ENCODE assay signal across 8 cellular contexts in the genomic region with DNA sequence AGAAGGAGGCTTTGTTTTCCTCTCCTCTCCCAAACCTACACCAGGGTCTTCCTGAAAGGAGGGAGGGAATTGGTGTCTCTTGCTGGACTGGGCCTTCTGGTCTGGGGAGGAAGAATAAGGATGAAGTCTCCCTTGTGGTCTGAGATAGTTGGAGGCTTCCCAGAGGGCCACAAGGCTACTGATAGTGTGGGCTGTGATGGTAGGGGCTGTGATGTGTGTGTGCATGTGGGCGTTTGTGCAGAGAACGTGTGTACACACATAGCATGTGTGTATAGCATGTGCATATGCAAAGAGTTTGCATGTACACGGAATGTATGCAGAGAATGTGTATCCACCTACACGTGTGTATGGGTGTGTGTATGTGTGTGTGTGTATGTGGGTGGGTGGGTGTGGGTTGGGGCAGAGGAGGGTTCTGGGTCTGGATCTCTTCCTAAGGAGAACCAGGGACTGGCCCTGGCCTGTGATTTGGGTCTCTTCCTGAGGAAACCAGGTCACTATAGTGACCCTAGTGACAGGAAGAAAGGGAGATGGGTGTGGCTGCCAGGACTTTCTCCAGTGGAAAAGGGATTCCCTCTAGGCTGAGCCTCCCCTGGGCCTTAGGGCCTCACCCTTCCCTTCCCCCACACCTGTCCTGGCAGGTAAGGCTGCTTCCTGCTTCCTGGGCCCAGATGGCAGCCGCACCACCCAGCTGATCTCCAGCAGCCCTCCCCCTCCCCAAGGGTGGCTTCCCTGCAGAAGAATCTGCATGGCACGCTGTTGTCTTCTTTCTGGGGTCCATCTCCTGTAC. TPM values are rescaled to one million over a fixed set of nuclear protein-coding genes. Genes with fewer than 3 reads are reported as not detected.
DNase-seq lines count a peak whose midpoint lies in the region; ATAC-seq, FAIRE-seq and TF ChIP-seq lines count a peak whose summit lies in the region.

No MANE protein-coding gene starts in this region.

- WGBS in thymus: 67% methylated on average over 6 of the region's 6 CpGs

- H3K27ac ChIP-seq in kidney (ENCODE audit: low read depth in 2 of 2, low read length in 2 of 2) (peak overlapping the region; percentile 87), thymus (ENCODE audit: low read depth) (peak overlapping the region; percentile 66)

- CTCF ChIA-PET in activated CD8-positive, alpha-beta memory T cell treated with anti-CD3 and anti-CD28 coated beads, Interleukin-2, amount 10 ng/mL, durations not matched to agents 7 days and 5 days (lab: Charles Lee): interaction anchor here (0.9 to 3.1 kb wide), 5 partner anchors 10 to 207 kb away, joined by 3 to 23 read pairs (median 11); no protein-coding TSS in a partner anchor

- no peak for FAIRE-seq in kidney (lab: Jason Lieb, UNC)

- no peaks in the 10 kb centered on the region for H3K9me3 Mint-ChIP-seq in activated CD8-positive, alpha-beta memory T cell treated with anti-CD3 and anti-CD28 coated beads, Interleukin-2, amount 10 ng/mL, durations not matched to agents 7 days and 5 days (ENCODE audit: low read depth)
- H3K9me3 Mint-ChIP-seq in activated T-helper 2 cell treated with anti-CD3 and anti-CD28 coated beads, Interferon-gamma antibody, Interleukin-2, Interleukin-4, amounts not matched to agents 10 μg/mL and 5 μg/mL and 100 μg/mL, durations not matched to agents 14 hours and 24 hours and 36 hours: no peaks in the 10 kb centered on the region

- peaks cover 31 to 35% of the 10 kb centered on the region in 2 donors for H3K4me1 ChIP-seq in kidney (ENCODE audit: control insufficient read depth in 1 of 2, insufficient read depth in 1 of 2, low read depth in 1 of 2, low read length in 2 of 2)
- peaks cover 35% of the 10 kb centered on the region for H3K4me1 ChIP-seq in thymus (ENCODE audit: control insufficient read depth, insufficient read depth, low read length)

- TF ChIP-seq CTCF in kidney (IDR thresholded peaks at IDR 0.05; ENCODE audit: borderline replicate concordance, extremely low read depth, insufficient read depth): no peak

- H3K4me1 Mint-ChIP-seq in activated CD8-positive, alpha-beta memory T cell treated with anti-CD3 and anti-CD28 coated beads, Interleukin-2, amount 10 ng/mL, durations not matched to agents 7 days and 5 days: peaks cover 26% of the 10 kb centered on the region
- peaks cover 37% of the 10 kb centered on the region for H3K4me1 Mint-ChIP-seq in activated T-helper 2 cell treated with anti-CD3 and anti-CD28 coated beads, Interferon-gamma antibody, Interleukin-2, Interleukin-4, amounts not matched to agents 10 μg/mL and 5 μg/mL and 100 μg/mL, durations not matched to agents 14 hours and 24 hours and 36 hours (ENCODE audit: low read depth)

- no peak for DNase-seq in activated CD8-positive, alpha-beta memory T cell treated with anti-CD3 and anti-CD28 coated beads, Interleukin-2, amount 10 ng/mL, durations not matched to agents 7 days and 5 days
- no peak for DNase-seq in activated CD8-positive, alpha-beta memory T cell treated with anti-CD3 and anti-CD28 coated beads for 24 hours
- DNase-seq in activated T-helper 2 cell treated with anti-CD3 and anti-CD28 coated beads, Interferon-gamma antibody, Interleukin-2, Interleukin-4, amounts not matched to agents 10 μg/mL and 5 μg/mL and 100 μg/mL, durations not matched to agents 14 hours and 24 hours and 36 hours (ENCODE audit: low spot score): no peak
- DNase-seq in kidney (peak; percentile 89), anterior cingulate cortex (lab: John Stamatoyannopoulos, UW) (no peak), RPMI8226 (no peak), NCI-H345 treated with DMSO at 0.1 percent for 48 hours (lab: John Stamatoyannopoulos, UW; ENCODE audit: unreplicated experiment) (no peak)

- peak overlapping the region; percentile 94 for H3K4me3 Mint-ChIP-seq in activated CD8-positive, alpha-beta memory T cell treated with anti-CD3 and anti-CD28 coated beads, Interleukin-2, amount 10 ng/mL, durations not matched to agents 7 days and 5 days
- H3K4me3 Mint-ChIP-seq in activated T-helper 2 cell treated with anti-CD3 and anti-CD28 coated beads, Interferon-gamma antibody, Interleukin-2, Interleukin-4, amounts not matched to agents 10 μg/mL and 5 μg/mL and 100 μg/mL, durations not matched to agents 14 hours and 24 hours and 36 hours (ENCODE audit: low read depth): peak overlapping the region; percentile 80

- no peak overlapping the region for H3K27ac Mint-ChIP-seq in activated CD8-positive, alpha-beta memory T cell treated with anti-CD3 and anti-CD28 coated beads, Interleukin-2, amount 10 ng/mL, durations not matched to agents 7 days and 5 days
- H3K27ac Mint-ChIP-seq in activated T-helper 2 cell treated with anti-CD3 and anti-CD28 coated beads, Interferon-gamma antibody, Interleukin-2, Interleukin-4, amounts not matched to agents 10 μg/mL and 5 μg/mL and 100 μg/mL, durations not matched to agents 14 hours and 24 hours and 36 hours: peak overlapping the region; percentile 45

- no peaks in the 10 kb centered on the region for H3K27me3 Mint-ChIP-seq in activated CD8-positive, alpha-beta memory T cell treated with anti-CD3 and anti-CD28 coated beads, Interleukin-2, amount 10 ng/mL, durations not matched to agents 7 days and 5 days
- no peaks in the 10 kb centered on the region for H3K27me3 Mint-ChIP-seq in activated T-helper 2 cell treated with anti-CD3 and anti-CD28 coated beads, Interferon-gamma antibody, Interleukin-2, Interleukin-4, amounts not matched to agents 10 μg/mL and 5 μg/mL and 100 μg/mL, durations not matched to agents 14 hours and 24 hours and 36 hours (ENCODE audit: low read depth)

- H3K36me3 Mint-ChIP-seq in activated CD8-positive, alpha-beta memory T cell treated with anti-CD3 and anti-CD28 coated beads, Interleukin-2, amount 10 ng/mL, durations not matched to agents 7 days and 5 days: no peaks in the 10 kb centered on the region
- peaks cover 4% of the 10 kb centered on the region for H3K36me3 Mint-ChIP-seq in activated T-helper 2 cell treated with anti-CD3 and anti-CD28 coated beads, Interferon-gamma antibody, Interleukin-2, Interleukin-4, amounts not matched to agents 10 μg/mL and 5 μg/mL and 100 μg/mL, durations not matched to agents 14 hours and 24 hours and 36 hours (ENCODE audit: low read depth)

- intact Hi-C loops in activated T-helper 2 cell treated with anti-CD3 and anti-CD28 coated beads, Interferon-gamma antibody, Interleukin-2, Interleukin-4, amounts not matched to agents 10 μg/mL and 5 μg/mL and 100 μg/mL, durations not matched to agents 14 hours and 24 hours and 36 hours (cut with micrococcal nuclease): loop anchor here (2.0 to 5.0 kb wide), 5 partner anchors 27 to 107 kb away; no protein-coding TSS in a partner anchor
- intact Hi-C loops in kidney (cut with DNase I): no loop called here

- peak overlapping the region; percentile 98 for H3K9ac ChIP-seq in kidney (ENCODE audit: low read length in 2 of 2)

- H3K9me3 ChIP-seq in kidney (ENCODE audit: control insufficient read depth in 1 of 2, low read length in 2 of 2): no peaks in the 10 kb centered on the region
- no peaks in the 10 kb centered on the region for H3K9me3 ChIP-seq in thymus (ENCODE audit: control insufficient read depth)

- no peak for ATAC-seq in activated CD8-positive, alpha-beta memory T cell treated with anti-CD3 and anti-CD28 coated beads, Interleukin-2, amount 10 ng/mL, durations not matched to agents 7 days and 5 days

- no peaks in the 10 kb centered on the region for H3K27me3 ChIP-seq in thymus (ENCODE audit: control insufficient read depth, insufficient read depth)

- H3K36me3 ChIP-seq in kidney (ENCODE audit: control insufficient read depth in 1 of 2, insufficient read depth in 2 of 2, low read length in 2 of 2): no peaks in the 10 kb centered on the region
- H3K36me3 ChIP-seq in thymus (ENCODE audit: control insufficient read depth, insufficient read depth): no peaks in the 10 kb centered on the region

- H3K4me3 ChIP-seq in kidney (ENCODE audit: low read length in 2 of 2) (peak overlapping the region; percentile 100), thymus (ENCODE audit: low read length) (peak overlapping the region; percentile 89)

RNA-seq across cellular contexts. Expression of gene FLNB, which starts 1.7 kb away (rescaled TPM):
- 10 to 100 TPM in 1 of 2 experiments, 1 to 10 TPM in 1; 9.8 to 13.2 TPM for total RNA-seq in activated CD8-positive, alpha-beta memory T cell treated with anti-CD3 and anti-CD28 coated beads, Interleukin-2, amount 10 ng/mL, durations not matched to agents 7 days and 5 days
- total RNA-seq in activated T-helper 2 cell treated with anti-CD3 and anti-CD28 coated beads, Interferon-gamma antibody, Interleukin-2, Interleukin-4, amounts not matched to agents 10 μg/mL and 5 μg/mL and 100 μg/mL, durations not matched to agents 14 hours and 24 hours and 36 hours: 34.8 and 35.6 TPM in 2 replicates
- 216 TPM for total RNA-seq in kidney
- 115 TPM for polyA plus RNA-seq in kidney (ENCODE audit: insufficient read depth, low read depth, low replicate concordance)
- polyA plus RNA-seq in thymus: 111 TPM
